1 cellular context compared by ENCODE assay signal in the genomic region with DNA sequence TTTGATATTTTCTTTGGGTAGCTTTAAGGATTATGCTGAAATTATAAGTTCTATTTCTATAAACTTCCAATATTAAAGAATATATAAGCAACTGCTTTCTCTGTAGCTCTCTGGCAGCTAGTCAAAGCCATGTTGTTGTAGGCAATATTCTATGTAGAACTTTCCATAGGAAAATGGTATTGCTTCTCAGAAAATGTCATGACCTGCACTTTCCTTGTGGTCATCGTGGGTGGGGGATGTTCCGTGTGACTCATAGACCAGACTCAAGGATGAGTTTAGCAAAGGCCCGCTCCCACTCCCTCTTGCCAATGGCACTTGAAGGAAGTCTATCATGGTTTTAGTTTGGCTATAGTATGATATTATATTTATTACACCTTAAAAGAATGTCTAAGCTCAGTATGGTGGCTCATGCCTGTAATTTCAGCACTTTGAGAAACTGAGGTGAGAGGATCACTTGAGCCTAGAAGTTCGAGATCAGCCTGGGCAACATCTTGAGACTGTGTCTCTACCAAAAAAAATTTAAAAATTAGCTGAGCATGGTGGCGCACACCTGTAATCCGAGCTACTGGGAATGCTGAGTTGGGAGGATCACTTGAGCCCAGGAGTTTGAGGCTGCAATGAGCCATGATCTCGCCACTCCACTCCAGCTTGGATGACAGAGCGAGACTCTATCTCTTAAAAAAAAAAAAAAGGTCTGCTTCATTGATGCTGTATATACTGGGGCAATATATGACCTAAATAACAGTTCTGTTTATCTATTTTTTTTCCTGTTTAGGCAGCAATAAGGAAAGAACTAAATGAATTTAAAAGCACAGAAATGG.
TF ChIP-seq lines count a peak whose summit lies in the region.

No MANE protein-coding gene starts in this region.

TF ChIP-seq in IMR-90, 13 proteins besides CTCF, POLR2A, EP300 and RAD21:
- TF ChIP-seq BHLHE40 (IDR thresholded peaks at IDR 0.05; ENCODE audit: low read depth, low read length) = no peak
- TF ChIP-seq FOS (IDR thresholded peaks at IDR 0.05; ENCODE audit: low read depth, low read length) = peak; percentile 67
- TF ChIP-seq SMC3 (IDR thresholded peaks at IDR 0.05; ENCODE audit: low read depth, low read length) = no peak
- TF ChIP-seq MAFK (IDR thresholded peaks at IDR 0.05; ENCODE audit: low read depth, low read length) = no peak
- TF ChIP-seq NFE2L2 (IDR thresholded peaks at IDR 0.05; ENCODE audit: low read depth, low read length) = peak; percentile 12; the same call in 1 of the 2 replicates
- TF ChIP-seq RFX5 (IDR thresholded peaks at IDR 0.05; ENCODE audit: low read depth, low read length) = no peak
- TF ChIP-seq MAZ (IDR thresholded peaks at IDR 0.05; ENCODE audit: borderline replicate concordance, low read depth, low read length) = no peak
- TF ChIP-seq, protein P1, sequence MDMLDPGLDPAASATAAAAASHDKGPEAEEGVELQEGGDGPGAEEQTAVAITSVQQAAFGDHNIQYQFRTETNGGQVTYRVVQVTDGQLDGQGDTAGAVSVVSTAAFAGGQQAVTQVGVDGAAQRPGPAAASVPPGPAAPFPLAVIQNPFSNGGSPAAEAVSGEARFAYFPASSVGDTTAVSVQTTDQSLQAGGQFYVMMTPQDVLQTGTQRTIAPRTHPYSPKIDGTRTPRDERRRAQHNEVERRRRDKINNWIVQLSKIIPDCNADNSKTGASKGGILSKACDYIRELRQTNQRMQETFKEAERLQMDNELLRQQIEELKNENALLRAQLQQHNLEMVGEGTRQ (IDR thresholded peaks at IDR 0.05; ENCODE audit: low read depth, low read length) = no peak
- no peak for TF ChIP-seq RCOR1 (IDR thresholded peaks at IDR 0.05; ENCODE audit: insufficient replicate concordance, low read length)
- TF ChIP-seq, protein P2, sequence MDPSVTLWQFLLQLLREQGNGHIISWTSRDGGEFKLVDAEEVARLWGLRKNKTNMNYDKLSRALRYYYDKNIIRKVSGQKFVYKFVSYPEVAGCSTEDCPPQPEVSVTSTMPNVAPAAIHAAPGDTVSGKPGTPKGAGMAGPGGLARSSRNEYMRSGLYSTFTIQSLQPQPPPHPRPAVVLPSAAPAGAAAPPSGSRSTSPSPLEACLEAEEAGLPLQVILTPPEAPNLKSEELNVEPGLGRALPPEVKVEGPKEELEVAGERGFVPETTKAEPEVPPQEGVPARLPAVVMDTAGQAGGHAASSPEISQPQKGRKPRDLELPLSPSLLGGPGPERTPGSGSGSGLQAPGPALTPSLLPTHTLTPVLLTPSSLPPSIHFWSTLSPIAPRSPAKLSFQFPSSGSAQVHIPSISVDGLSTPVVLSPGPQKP (IDR thresholded peaks at IDR 0.05; ENCODE audit: borderline replicate concordance, low read depth, low read length) = no peak
- TF ChIP-seq CHD1 (IDR thresholded peaks at IDR 0.05; ENCODE audit: low read depth, low read length) = no peak
TF ChIP-seq in IMR-90: peak in this region for 2.
